8 cellular contexts compared by ENCODE assay signal in genomic region chr1:203324103-203325003, GRCh38. TPM values are rescaled to one million over a fixed set of nuclear protein-coding genes. Genes with fewer than 3 reads are reported as not detected.
DNase-seq lines count a peak whose midpoint lies in the region; ATAC-seq and TF ChIP-seq lines count a peak whose summit lies in the region.

No MANE protein-coding gene starts in this region.

- TF ChIP-seq EP300 in upper lobe of left lung (IDR thresholded peaks at IDR 0.05) = peak in 2 of 4 donors; percentile 47 to 70

- no peaks in the 10 kb centered on the region for H3K36me3 Mint-ChIP-seq in activated T-helper 1 cell treated with anti-CD3 and anti-CD28 coated beads, Interleukin-12 subunit alpha, Interleukin-12 subunit beta, Interleukin-2, Interleukin-4 antibody, amounts not matched to agents 30 ng/mL and 10 ng/mL and 1 ng/mL, durations not matched to agents 14 hours and 24 hours and 36 hours (ENCODE audit: low read depth)

- H3K9me3 ChIP-seq in heart left ventricle = no peaks in the 10 kb centered on the region
- H3K9me3 ChIP-seq in right lobe of liver = no peaks in the 10 kb centered on the region
- no peaks in the 10 kb centered on the region for H3K9me3 ChIP-seq in upper lobe of left lung

- H3K27me3 Mint-ChIP-seq in activated T-helper 1 cell treated with anti-CD3 and anti-CD28 coated beads, Interleukin-12 subunit alpha, Interleukin-12 subunit beta, Interleukin-2, Interleukin-4 antibody, amounts not matched to agents 30 ng/mL and 10 ng/mL and 1 ng/mL, durations not matched to agents 14 hours and 24 hours and 36 hours (ENCODE audit: insufficient read depth) = peaks cover 2% of the 10 kb centered on the region

- no peak overlapping the region for H3K4me3 ChIP-seq in heart left ventricle
- no peak overlapping the region for H3K4me3 ChIP-seq in right lobe of liver
- no peak overlapping the region for H3K4me3 ChIP-seq in upper lobe of left lung

- TF ChIP-seq CTCF in heart left ventricle (IDR thresholded peaks at IDR 0.05) (no peak), right lobe of liver (IDR thresholded peaks at IDR 0.05) (no peak), upper lobe of left lung (IDR thresholded peaks at IDR 0.05) (no peak)

- H3K36me3 ChIP-seq in heart left ventricle (no peaks in the 10 kb centered on the region), right lobe of liver (no peaks in the 10 kb centered on the region), upper lobe of left lung (no peaks in the 10 kb centered on the region)

- WGBS in heart left ventricle, 4 donors = 75 to 77% (median 77%) methylated on average over 15 of the region's 15 CpGs
- 59% methylated on average over 11 of the region's 15 CpGs for WGBS in right lobe of liver (ENCODE audit: insufficient coverage, low coverage, low lambda C conversion rate, missing lambda C conversion rate)
- WGBS in upper lobe of left lung, 2 donors = 40 to 48% methylated on average over 15 of the region's 15 CpGs

- H3K4me3 Mint-ChIP-seq in activated T-helper 1 cell treated with anti-CD3 and anti-CD28 coated beads, Interleukin-12 subunit alpha, Interleukin-12 subunit beta, Interleukin-2, Interleukin-4 antibody, amounts not matched to agents 30 ng/mL and 10 ng/mL and 1 ng/mL, durations not matched to agents 14 hours and 24 hours and 36 hours = peak overlapping the region; percentile 72

- peaks cover 92% of the 10 kb centered on the region for H3K4me1 Mint-ChIP-seq in activated T-helper 1 cell treated with anti-CD3 and anti-CD28 coated beads, Interleukin-12 subunit alpha, Interleukin-12 subunit beta, Interleukin-2, Interleukin-4 antibody, amounts not matched to agents 30 ng/mL and 10 ng/mL and 1 ng/mL, durations not matched to agents 14 hours and 24 hours and 36 hours (ENCODE audit: low read depth)

- intact Hi-C loops in heart left ventricle (cut with DNase I) (no loop called here), left cardiac atrium (cut with DNase I) (no loop called here), right lobe of liver (cut with DNase I) (no loop called here)
- intact Hi-C loops in activated T-helper 1 cell treated with anti-CD3 and anti-CD28 coated beads, Interleukin-12 subunit alpha, Interleukin-12 subunit beta, Interleukin-2, Interleukin-4 antibody, amounts not matched to agents 30 ng/mL and 10 ng/mL and 1 ng/mL, durations not matched to agents 14 hours and 24 hours and 36 hours (cut with micrococcal nuclease) = loop anchor here (5.0 to 10.0 kb wide), 9 partner anchors 297 to 1183 kb away; partner anchors contain the start of genes ATP2B4, LAX1, PPFIA4 and PPP1R15B

- H3K27ac Mint-ChIP-seq in activated T-helper 1 cell treated with anti-CD3 and anti-CD28 coated beads, Interleukin-12 subunit alpha, Interleukin-12 subunit beta, Interleukin-2, Interleukin-4 antibody, amounts not matched to agents 30 ng/mL and 10 ng/mL and 1 ng/mL, durations not matched to agents 14 hours and 24 hours and 36 hours = peak overlapping the region; percentile 79

- no peaks in the 10 kb centered on the region for H3K9me3 Mint-ChIP-seq in activated T-helper 1 cell treated with anti-CD3 and anti-CD28 coated beads, Interleukin-12 subunit alpha, Interleukin-12 subunit beta, Interleukin-2, Interleukin-4 antibody, amounts not matched to agents 30 ng/mL and 10 ng/mL and 1 ng/mL, durations not matched to agents 14 hours and 24 hours and 36 hours

- ATAC-seq in heart left ventricle (no peak), left cardiac atrium (no peak), right lobe of liver (no peak), upper lobe of left lung (ENCODE audit: low FRiP score in 2 of 2) (peak; percentile 0 to 34), GM19324 (IDR thresholded peaks at IDR 0.05; ENCODE audit: low FRiP score, unreplicated experiment) (no peak), GM19467 (IDR thresholded peaks at IDR 0.05; ENCODE audit: unreplicated experiment) (no peak)

- DNase-seq in heart left ventricle (peak in 3 of 5 donors; percentile 33 to 54 (median 42)), left cardiac atrium (no peak), right lobe of liver (no peak), upper lobe of left lung (peak in 1 of 2 donors; percentile 87), NCI-H128 (lab: John Stamatoyannopoulos, UW; ENCODE audit: unreplicated experiment) (no peak)
- peak; percentile 34 for DNase-seq in activated T-helper 1 cell treated with anti-CD3 and anti-CD28 coated beads, Interleukin-12 subunit alpha, Interleukin-12 subunit beta, Interleukin-2, Interleukin-4 antibody, amounts not matched to agents 30 ng/mL and 10 ng/mL and 1 ng/mL, durations not matched to agents 14 hours and 24 hours and 36 hours (ENCODE audit: low spot score)

- no peak for TF ChIP-seq POLR2A in heart left ventricle (IDR thresholded peaks at IDR 0.05)
- TF ChIP-seq POLR2A in right lobe of liver (IDR thresholded peaks at IDR 0.05) = no peak
- TF ChIP-seq POLR2A in upper lobe of left lung (IDR thresholded peaks at IDR 0.05) = peak in 1 of 4 donors; percentile 52

- H3K4me1 ChIP-seq in heart left ventricle (peaks cover 7 to 87% (median 78%) of the 10 kb centered on the region in 12 donors), right lobe of liver (peaks cover 0 to 5% (median under 1%) of the 10 kb centered on the region in 4 donors), upper lobe of left lung (peaks cover 79 to 86% (median 79%) of the 10 kb centered on the region in 4 donors)

- no peaks in the 10 kb centered on the region for H3K27me3 ChIP-seq in heart left ventricle
- H3K27me3 ChIP-seq in right lobe of liver = no peaks in the 10 kb centered on the region
- H3K27me3 ChIP-seq in upper lobe of left lung = no peaks in the 10 kb centered on the region

- H3K27ac ChIP-seq in heart left ventricle (peak overlapping the region; percentile 82 to 99 (median 94)), right lobe of liver (peak overlapping the region in 2 of 3 donors; percentile 16 to 37), upper lobe of left lung (peak overlapping the region; percentile 94 to 97 (median 96))

RNA-seq across cellular contexts. Expression of gene BTG2, which starts 19.0 kb away (rescaled TPM):
- total RNA-seq in heart left ventricle = 100 to 1,000 TPM in 1 of 9 donors, 10 to 100 TPM in 8; 28.0 to 174 (median 42.1) TPM
- 10 to 100 TPM; 23.8 to 77.3 TPM for polyA plus RNA-seq in heart left ventricle
- 100 to 1,000 TPM; 187 to 259 TPM for total RNA-seq in left cardiac atrium
- total RNA-seq in activated T-helper 1 cell treated with anti-CD3 and anti-CD28 coated beads, Interleukin-12 subunit alpha, Interleukin-12 subunit beta, Interleukin-2, Interleukin-4 antibody, amounts not matched to agents 30 ng/mL and 10 ng/mL and 1 ng/mL, durations not matched to agents 14 hours and 24 hours and 36 hours = 137 and 139 TPM in 2 replicates
- total RNA-seq in right lobe of liver = 10 to 100 TPM in 1 of 6 experiments, 1 to 10 TPM in 5; 2.0 to 11.2 (median 5.4) TPM
- total RNA-seq in upper lobe of left lung = 100 to 1,000 TPM in 3 of 6 donors, 10 to 100 TPM in 3; 59.1 to 178 (median 104) TPM

RNA-seq across cellular contexts. Expression of gene FMOD, which starts 26.6 kb away (rescaled TPM):
- total RNA-seq in heart left ventricle (10 to 100 TPM in 4 of 9 donors, 1 to 10 TPM in 5; 6.1 to 33.2 (median 8.5) TPM), left cardiac atrium (10 to 100 TPM; 33.3 to 51.6 TPM), right lobe of liver (1 to 10 TPM; 2.7 to 9.0 (median 3.8) TPM), upper lobe of left lung (10 to 100 TPM; 12.5 to 46.7 (median 25.4) TPM)
- 1 to 10 TPM; 3.0 to 7.0 TPM for polyA plus RNA-seq in heart left ventricle
- 3.4 and 4.1 TPM in 2 replicates for total RNA-seq in activated T-helper 1 cell treated with anti-CD3 and anti-CD28 coated beads, Interleukin-12 subunit alpha, Interleukin-12 subunit beta, Interleukin-2, Interleukin-4 antibody, amounts not matched to agents 30 ng/mL and 10 ng/mL and 1 ng/mL, durations not matched to agents 14 hours and 24 hours and 36 hours

Comparison
In these comparisons a context has a peak if more than half of its experiments do, and no peak if none do; other contexts are left out.
1. DNase-seq: peak in heart left ventricle (3 of 5) and activated T-helper 1 cell treated with anti-CD3 and anti-CD28 coated beads, Interleukin-12 subunit alpha, Interleukin-12 subunit beta, Interleukin-2, Interleukin-4 antibody, amounts not matched to agents 30 ng/mL and 10 ng/mL and 1 ng/mL, durations not matched to agents 14 hours and 24 hours and 36 hours (single experiment); none in left cardiac atrium (single experiment), right lobe of liver (0 of 3) and NCI-H128 (single experiment).
2. ATAC-seq: peak in upper lobe of left lung (2 of 2); none in heart left ventricle (0 of 4), left cardiac atrium (0 of 2), right lobe of liver (0 of 4), GM19324 (single experiment) and GM19467 (single experiment).
3. H3K27ac ChIP-seq: peak in every context shown above with its lines; median percentile 96 in upper lobe of left lung; 94 in heart left ventricle; 26 in right lobe of liver.